22 cellular contexts compared by ENCODE assay signal in the genomic region with DNA sequence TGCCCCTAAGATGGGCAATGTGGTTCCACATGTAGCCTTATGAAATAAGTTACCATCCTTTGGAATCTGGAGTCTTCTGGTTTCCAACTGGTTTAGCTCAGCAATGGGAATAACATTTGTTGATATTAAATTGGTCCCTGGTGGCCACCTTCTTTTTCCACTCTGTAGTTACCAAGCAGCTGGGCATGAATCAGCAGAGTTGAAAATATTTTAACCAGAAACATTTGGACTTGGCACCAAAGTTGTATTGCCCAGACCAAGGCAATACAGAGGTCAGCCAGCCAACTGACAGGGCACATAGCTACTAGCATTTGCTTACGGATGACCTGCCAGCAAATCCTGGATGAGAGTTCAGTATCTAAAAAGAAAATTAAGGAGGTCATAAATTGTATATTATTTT. TPM values are rescaled to one million over a fixed set of nuclear protein-coding genes. Genes with fewer than 3 reads are reported as not detected.
DNase-seq lines count a peak whose midpoint lies in the region; ATAC-seq and TF ChIP-seq lines count a peak whose summit lies in the region.
"Had no signal": no experiment of that assay in that cellular context is flagged by ENCODE, and none has a peak within 500 bp of the region (broad histone marks: within the 10 kb centered on the region; RNA-seq: fewer than 3 reads in every experiment).

No MANE protein-coding gene starts in this region.

- H3K4me3 ChIP-seq in MG63 = no peak overlapping the region
- no peak overlapping the region for H3K4me3 ChIP-seq in fibroblast of pulmonary artery (replicated peaks; ENCODE audit: low read depth, low read length)
- no peak overlapping the region for H3K4me3 ChIP-seq in left lung
- H3K4me3 ChIP-seq: GM12878, PC-9, upper lobe of left lung had no signal

- ATAC-seq in left lung = no peak
- no peak for ATAC-seq in HG03095 (IDR thresholded peaks at IDR 0.05; ENCODE audit: unreplicated experiment)
- ATAC-seq in activated CD4-positive, alpha-beta T cell treated with anti-CD3 and anti-CD28 coated beads for 36 hours = no peak
- ATAC-seq: activated T-cell treated with anti-CD3 and anti-CD28 coated beads, Interleukin-2, amount 50 U/mL, for 72 hours; GM12878; left colon had no signal

- no peaks in the 10 kb centered on the region for H3K9me3 ChIP-seq in MG63
- no peaks in the 10 kb centered on the region for H3K9me3 ChIP-seq in left lung
- H3K9me3 ChIP-seq: upper lobe of left lung had no signal

- H3K9me3 Mint-ChIP-seq in activated CD4-positive, alpha-beta T cell treated with anti-CD3 and anti-CD28 coated beads for 36 hours (ENCODE audit: low read depth) = no peaks in the 10 kb centered on the region
- H3K9me3 Mint-ChIP-seq: activated CD4-positive, alpha-beta T cell treated with anti-CD3 and anti-CD28 coated beads, Interleukin-2, amount 10 ng/mL, durations not matched to agents 24 days and 14 days; activated T-cell treated with anti-CD3 and anti-CD28 coated beads, Interleukin-2, amount 50 U/mL, for 72 hours; T-helper 1 cell treated with Interleukin-12 subunit alpha and Interleukin-12 subunit beta and Interleukin-4 antibody, amounts not matched to agents 30 μg/mL and 1 μg/mL, for 36 hours had no signal

- H3K27ac Mint-ChIP-seq in activated CD4-positive, alpha-beta T cell treated with anti-CD3 and anti-CD28 coated beads for 36 hours = no peak overlapping the region
- H3K27ac Mint-ChIP-seq: activated CD4-positive, alpha-beta T cell treated with anti-CD3 and anti-CD28 coated beads, Interleukin-2, amount 10 ng/mL, durations not matched to agents 24 days and 14 days; activated T-cell treated with anti-CD3 and anti-CD28 coated beads, Interleukin-2, amount 50 U/mL, for 72 hours; B cell; T-helper 1 cell treated with Interleukin-12 subunit alpha and Interleukin-12 subunit beta and Interleukin-4 antibody, amounts not matched to agents 30 μg/mL and 1 μg/mL, for 36 hours had no signal

- TF ChIP-seq CTCF in AG09319 (IDR thresholded peaks at IDR 0.05; ENCODE audit: low read depth, low read length) = no peak
- no peak for TF ChIP-seq CTCF in fibroblast of pulmonary artery (IDR thresholded peaks at IDR 0.05; ENCODE audit: low read length, missing control alignments)
- TF ChIP-seq CTCF in left lung (IDR thresholded peaks at IDR 0.05) = no peak

- no peaks in the 10 kb centered on the region for H3K36me3 Mint-ChIP-seq in activated CD4-positive, alpha-beta T cell treated with anti-CD3 and anti-CD28 coated beads for 36 hours (ENCODE audit: low read depth)

- H3K27ac ChIP-seq in left lung = no peak overlapping the region
- H3K27ac ChIP-seq: PC-9, upper lobe of left lung had no signal

- H3K4me1 Mint-ChIP-seq in activated CD4-positive, alpha-beta T cell treated with anti-CD3 and anti-CD28 coated beads for 36 hours = no peaks in the 10 kb centered on the region
- H3K4me1 Mint-ChIP-seq: activated CD4-positive, alpha-beta T cell treated with anti-CD3 and anti-CD28 coated beads, Interleukin-2, amount 10 ng/mL, durations not matched to agents 24 days and 14 days; B cell had no signal

- intact Hi-C loops in left lung (cut with DNase I) (no loop called here), posterior vena cava (cut with DNase I) (no loop called here)
- intact Hi-C loops in activated CD4-positive, alpha-beta T cell treated with anti-CD3 and anti-CD28 coated beads for 36 hours (cut with DNase I, micrococcal nuclease) = no loop called here

- CTCF ChIA-PET in activated CD4-positive, alpha-beta T cell treated with anti-CD3 and anti-CD28 coated beads for 36 hours (lab: Charles Lee) = no interaction called here

- no peaks in the 10 kb centered on the region for H3K4me1 ChIP-seq in left lung

- POLR2A ChIA-PET in activated CD4-positive, alpha-beta T cell treated with anti-CD3 and anti-CD28 coated beads for 36 hours (lab: Charles Lee) = interaction anchor here (0.6 kb wide), 1 partner anchor 112 kb away, joined by 7 read pairs; no protein-coding TSS in a partner anchor

- DNase-seq in AG09319 (ENCODE audit: extremely low read depth, low read depth) (peak; percentile 16), MG63 (peak; percentile 85), fibroblast of pulmonary artery (ENCODE audit: low read depth) (peak; percentile 3), renal cortical epithelial cell (ENCODE audit: low read depth) (peak; percentile 74), left lung (no peak), posterior vena cava (ENCODE audit: low spot score) (no peak)
- DNase-seq in activated CD4-positive, alpha-beta T cell treated with anti-CD3 and anti-CD28 coated beads for 36 hours = no peak
- DNase-seq: activated CD4-positive, alpha-beta T cell treated with anti-CD3 and anti-CD28 coated beads, Interleukin-2, amount 10 ng/mL, durations not matched to agents 24 days and 14 days; activated T-cell treated with anti-CD3 and anti-CD28 coated beads, Interleukin-2, amount 50 U/mL, for 72 hours; amygdala; DND-41; effector memory CD4-positive, alpha-beta T cell; IMR-90; left colon; NCI-H1105 treated with DMSO at 0.1 percent for 48 hours; PC-9; stimulated activated CD4-positive, alpha-beta T cell treated with anti-CD3 and anti-CD28 coated beads, Interleukin-12 subunit alpha, Interleukin-12 subunit beta, amount 100 ng/mL, for 4 hours; upper lobe of left lung had no signal

- H3K36me3 ChIP-seq in MG63 (no peaks in the 10 kb centered on the region), left lung (no peaks in the 10 kb centered on the region)
- H3K36me3 ChIP-seq: upper lobe of left lung had no signal

- no peak overlapping the region for H3K4me3 Mint-ChIP-seq in activated CD4-positive, alpha-beta T cell treated with anti-CD3 and anti-CD28 coated beads for 36 hours
- H3K4me3 Mint-ChIP-seq: activated CD4-positive, alpha-beta T cell treated with anti-CD3 and anti-CD28 coated beads, Interleukin-2, amount 10 ng/mL, durations not matched to agents 24 days and 14 days; activated T-cell treated with anti-CD3 and anti-CD28 coated beads, Interleukin-2, amount 50 U/mL, for 72 hours; B cell; T-helper 1 cell treated with Interleukin-12 subunit alpha and Interleukin-12 subunit beta and Interleukin-4 antibody, amounts not matched to agents 30 μg/mL and 1 μg/mL, for 36 hours had no signal

- H3K27me3 Mint-ChIP-seq in activated CD4-positive, alpha-beta T cell treated with anti-CD3 and anti-CD28 coated beads for 36 hours = no peaks in the 10 kb centered on the region

- H3K27me3 ChIP-seq in MG63 (no peaks in the 10 kb centered on the region), left lung (no peaks in the 10 kb centered on the region)
- H3K27me3 ChIP-seq: upper lobe of left lung had no signal

RNA-seq across cellular contexts. Expression of a gene that starts 54.3 kb away (rescaled TPM):
- total RNA-seq in MG63 (2014; rRNA removed; shearing (Covaris generic); ENCODE audit: low replicate concordance) = not detected in 2 replicates
- 2.1 and 5.1 TPM in 2 replicates for total RNA-seq in renal cortical epithelial cell
- 10 to 100 TPM; 12.0 to 12.7 TPM for total RNA-seq in left lung
- 10 to 100 TPM; 12.3 to 13.0 TPM for total RNA-seq in posterior vena cava
- 1 to 10 TPM; 1.8 to 2.4 TPM for total RNA-seq in activated CD4-positive, alpha-beta T cell treated with anti-CD3 and anti-CD28 coated beads for 36 hours

Comparison
In these comparisons a context has a peak if more than half of its experiments do, and no peak if none do; other contexts are left out.
1. DNase-seq: peak in AG09319 (single experiment), MG63 (single experiment), fibroblast of pulmonary artery (single experiment) and renal cortical epithelial cell (single experiment); none in left lung (0 of 2), posterior vena cava (single experiment) and activated CD4-positive, alpha-beta T cell treated with anti-CD3 and anti-CD28 coated beads for 36 hours (single experiment).